ENCODE assay signal across 39 cellular contexts in the genomic region with DNA sequence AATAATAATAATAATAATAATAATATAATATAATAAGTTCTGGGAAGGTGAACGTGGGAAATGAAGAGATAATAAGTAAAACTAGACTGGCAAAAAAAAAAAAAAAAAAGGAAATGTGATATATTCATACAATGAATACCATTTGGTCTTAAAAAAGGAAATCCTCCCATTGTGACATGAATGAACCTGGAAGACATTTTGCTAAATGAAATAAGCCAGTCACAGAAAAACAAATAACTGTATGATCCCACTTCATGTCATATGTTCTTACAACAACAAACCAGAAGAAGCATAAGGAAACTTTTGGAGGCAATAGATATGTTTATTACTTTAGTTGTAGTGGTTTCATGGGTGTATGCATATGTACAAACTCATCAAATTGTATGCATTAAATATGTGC.
"Had no signal": no experiment of that assay in that cellular context is flagged by ENCODE, and none has a peak within 500 bp of the region (broad histone marks: within the 10 kb centered on the region; RNA-seq: fewer than 3 reads in every experiment).

No MANE protein-coding gene starts in this region.

- H3K27ac ChIP-seq: ascending aorta, body of pancreas, brain microvascular endothelial cell, breast epithelium, WERI-Rb-1 had no signal

- H3K4me3 Mint-ChIP-seq: activated CD4-positive, alpha-beta memory T cell treated with anti-CD3 and anti-CD28 coated beads, Interleukin-2, amount 10 ng/mL, durations not matched to agents 7 days and 5 days; activated CD4-positive, alpha-beta T cell treated with anti-CD3 and anti-CD28 coated beads for 36 hours; activated CD4-positive, alpha-beta T cell treated with anti-CD3 and anti-CD28 coated beads, Interleukin-2, amount 10 ng/mL, durations not matched to agents 7 days and 5 days; activated CD8-positive, alpha-beta memory T cell treated with anti-CD3 and anti-CD28 coated beads, Interleukin-2, amount 10 ng/mL, durations not matched to agents 7 days and 5 days; activated CD8-positive, alpha-beta T cell treated with anti-CD3 and anti-CD28 coated beads, Interleukin-2, amount 10 ng/mL, durations not matched to agents 7 days and 5 days; activated naive CD4-positive, alpha-beta T cell treated with anti-CD3 and anti-CD28 coated beads, Interleukin-2, amount 10 ng/mL, durations not matched to agents 7 days and 5 days; activated naive CD4-positive, alpha-beta T cell treated with anti-CD3 and anti-CD28 coated beads, Interleukin-2, amount 50 U/mL, for 24 hours; activated naive CD8-positive, alpha-beta T cell; activated naive CD8-positive, alpha-beta T cell treated with anti-CD3 and anti-CD28 coated beads, Interleukin-2, amount 10 ng/mL, durations not matched to agents 7 days and 5 days; activated naive CD8-positive, alpha-beta T cell treated with anti-CD3 and anti-CD28 coated beads, Interleukin-2, amount 50 U/mL, for 24 hours; activated T-cell treated with anti-CD3 and anti-CD28 coated beads, Interleukin-2, amount 50 U/mL, for 24 hours; T-helper 1 cell treated with Interleukin-12 subunit alpha and Interleukin-12 subunit beta and Interleukin-4 antibody, amounts not matched to agents 30 μg/mL and 1 μg/mL, for 36 hours; T-helper 2 cell treated with Interferon-gamma antibody and Interleukin-4, amounts not matched to agents 5 μg/mL and 100 μg/mL, for 36 hours; WTC11 had no signal

- H3K36me3 Mint-ChIP-seq: WTC11 had no signal

- H3K27me3 ChIP-seq: ascending aorta, body of pancreas, brain microvascular endothelial cell, breast epithelium had no signal

- H3K9me3 ChIP-seq: ascending aorta, body of pancreas, breast epithelium had no signal

- H3K9me3 Mint-ChIP-seq: activated CD4-positive, alpha-beta memory T cell treated with anti-CD3 and anti-CD28 coated beads, Interleukin-2, amount 10 ng/mL, durations not matched to agents 7 days and 5 days; activated CD4-positive, alpha-beta T cell treated with anti-CD3 and anti-CD28 coated beads, Interleukin-2, amount 10 ng/mL, durations not matched to agents 7 days and 5 days; activated naive CD4-positive, alpha-beta T cell treated with anti-CD3 and anti-CD28 coated beads, Interleukin-2, amount 10 ng/mL, durations not matched to agents 7 days and 5 days; activated naive CD4-positive, alpha-beta T cell treated with anti-CD3 and anti-CD28 coated beads, Interleukin-2, amount 50 U/mL, for 24 hours; activated naive CD8-positive, alpha-beta T cell treated with anti-CD3 and anti-CD28 coated beads, Interleukin-2, amount 10 ng/mL, durations not matched to agents 7 days and 5 days; activated naive CD8-positive, alpha-beta T cell treated with anti-CD3 and anti-CD28 coated beads, Interleukin-2, amount 50 U/mL, for 24 hours; activated T-cell treated with anti-CD3 and anti-CD28 coated beads, Interleukin-2, amount 50 U/mL, for 24 hours; activated T-helper 2 cell treated with anti-CD3 and anti-CD28 coated beads, Interferon-gamma antibody, Interleukin-2, Interleukin-4, amounts not matched to agents 10 μg/mL and 5 μg/mL and 100 μg/mL, durations not matched to agents 14 hours and 24 hours and 36 hours; T-helper 1 cell treated with Interleukin-12 subunit alpha and Interleukin-12 subunit beta and Interleukin-4 antibody, amounts not matched to agents 30 μg/mL and 1 μg/mL, for 36 hours; T-helper 2 cell treated with Interferon-gamma antibody and Interleukin-4, amounts not matched to agents 5 μg/mL and 100 μg/mL, for 36 hours; WTC11 had no signal

- H3K36me3 ChIP-seq: ascending aorta, brain microvascular endothelial cell, breast epithelium, WERI-Rb-1 had no signal

- H3K27me3 Mint-ChIP-seq: activated CD4-positive, alpha-beta memory T cell treated with anti-CD3 and anti-CD28 coated beads, Interleukin-2, amount 10 ng/mL, durations not matched to agents 7 days and 5 days; activated CD4-positive, alpha-beta T cell treated with anti-CD3 and anti-CD28 coated beads for 36 hours; activated CD4-positive, alpha-beta T cell treated with anti-CD3 and anti-CD28 coated beads, Interleukin-2, amount 10 ng/mL, durations not matched to agents 7 days and 5 days; activated CD8-positive, alpha-beta memory T cell treated with anti-CD3 and anti-CD28 coated beads, Interleukin-2, amount 10 ng/mL, durations not matched to agents 7 days and 5 days; activated naive CD4-positive, alpha-beta T cell treated with anti-CD3 and anti-CD28 coated beads, Interleukin-2, amount 10 ng/mL, durations not matched to agents 7 days and 5 days; activated naive CD4-positive, alpha-beta T cell treated with anti-CD3 and anti-CD28 coated beads, Interleukin-2, amount 50 U/mL, for 24 hours; activated naive CD8-positive, alpha-beta T cell; activated naive CD8-positive, alpha-beta T cell treated with anti-CD3 and anti-CD28 coated beads, Interleukin-2, amount 10 ng/mL, durations not matched to agents 7 days and 5 days; activated naive CD8-positive, alpha-beta T cell treated with anti-CD3 and anti-CD28 coated beads, Interleukin-2, amount 50 U/mL, for 24 hours had no signal

- ATAC-seq: activated CD4-positive, alpha-beta T cell treated with anti-CD3 and anti-CD28 coated beads for 36 hours; activated CD4-positive, CD25-positive, alpha-beta regulatory T cell treated with anti-CD3 and anti-CD28 coated beads, Interleukin-2, amount 50 U/mL, for 24 hours; activated CD8-positive, alpha-beta memory T cell treated with anti-CD3 and anti-CD28 coated beads, Interleukin-2, amount 10 ng/mL, durations not matched to agents 7 days and 5 days; activated CD8-positive, alpha-beta T cell treated with anti-CD3 and anti-CD28 coated beads, Interleukin-2, amount 10 ng/mL, durations not matched to agents 7 days and 5 days; activated naive CD8-positive, alpha-beta T cell treated with anti-CD3 and anti-CD28 coated beads, Interleukin-2, amount 50 U/mL, for 24 hours; body of pancreas; WTC11 had no signal

- H3K4me1 ChIP-seq: ascending aorta, body of pancreas, breast epithelium had no signal

- H3K4me3 ChIP-seq: ascending aorta, body of pancreas, breast epithelium had no signal

- H3K27ac Mint-ChIP-seq: activated CD4-positive, alpha-beta memory T cell treated with anti-CD3 and anti-CD28 coated beads, Interleukin-2, amount 10 ng/mL, durations not matched to agents 7 days and 5 days; activated CD4-positive, alpha-beta T cell treated with anti-CD3 and anti-CD28 coated beads for 36 hours; activated CD4-positive, alpha-beta T cell treated with anti-CD3 and anti-CD28 coated beads, Interleukin-2, amount 10 ng/mL, durations not matched to agents 7 days and 5 days; activated CD8-positive, alpha-beta memory T cell treated with anti-CD3 and anti-CD28 coated beads, Interleukin-2, amount 10 ng/mL, durations not matched to agents 7 days and 5 days; activated CD8-positive, alpha-beta T cell treated with anti-CD3 and anti-CD28 coated beads, Interleukin-2, amount 10 ng/mL, durations not matched to agents 7 days and 5 days; activated naive CD4-positive, alpha-beta T cell treated with anti-CD3 and anti-CD28 coated beads, Interleukin-2, amount 10 ng/mL, durations not matched to agents 7 days and 5 days; activated naive CD4-positive, alpha-beta T cell treated with anti-CD3 and anti-CD28 coated beads, Interleukin-2, amount 50 U/mL, for 24 hours; activated naive CD8-positive, alpha-beta T cell; activated naive CD8-positive, alpha-beta T cell treated with anti-CD3 and anti-CD28 coated beads, Interleukin-2, amount 10 ng/mL, durations not matched to agents 7 days and 5 days; activated naive CD8-positive, alpha-beta T cell treated with anti-CD3 and anti-CD28 coated beads, Interleukin-2, amount 50 U/mL, for 24 hours; activated T-cell treated with anti-CD3 and anti-CD28 coated beads, Interleukin-2, amount 50 U/mL, for 24 hours; activated T-helper 2 cell treated with anti-CD3 and anti-CD28 coated beads, Interferon-gamma antibody, Interleukin-2, Interleukin-4, amounts not matched to agents 10 μg/mL and 5 μg/mL and 100 μg/mL, durations not matched to agents 14 hours and 24 hours and 36 hours; T-helper 1 cell treated with Interleukin-12 subunit alpha and Interleukin-12 subunit beta and Interleukin-4 antibody, amounts not matched to agents 30 μg/mL and 1 μg/mL, for 36 hours; T-helper 2 cell treated with Interferon-gamma antibody and Interleukin-4, amounts not matched to agents 5 μg/mL and 100 μg/mL, for 36 hours; WTC11 had no signal

- H3K4me1 Mint-ChIP-seq: activated CD4-positive, alpha-beta memory T cell treated with anti-CD3 and anti-CD28 coated beads, Interleukin-2, amount 10 ng/mL, durations not matched to agents 7 days and 5 days; activated CD4-positive, alpha-beta T cell treated with anti-CD3 and anti-CD28 coated beads for 36 hours; activated CD8-positive, alpha-beta memory T cell treated with anti-CD3 and anti-CD28 coated beads, Interleukin-2, amount 10 ng/mL, durations not matched to agents 7 days and 5 days; activated naive CD4-positive, alpha-beta T cell treated with anti-CD3 and anti-CD28 coated beads, Interleukin-2, amount 50 U/mL, for 24 hours; WTC11 had no signal

- DNase-seq: activated CD4-positive, alpha-beta memory T cell treated with anti-CD3 and anti-CD28 coated beads, Interleukin-2, amount 10 ng/mL, durations not matched to agents 7 days and 5 days; activated CD4-positive, alpha-beta T cell treated with anti-CD3 and anti-CD28 coated beads for 1 hour; activated CD4-positive, alpha-beta T cell treated with anti-CD3 and anti-CD28 coated beads for 36 hours; activated CD4-positive, alpha-beta T cell treated with anti-CD3 and anti-CD28 coated beads for 48 hours; activated CD4-positive, alpha-beta T cell treated with anti-CD3 and anti-CD28 coated beads, Interleukin-2, amount 10 ng/mL, durations not matched to agents 7 days and 5 days; activated CD4-positive, alpha-beta T cell treated with anti-CD3 and anti-CD28 coated beads, Interleukin-2, amount 50 U/mL, for 48 hours; activated CD4-positive, CD25-positive, alpha-beta regulatory T cell; activated CD8-positive, alpha-beta memory T cell treated with anti-CD3 and anti-CD28 coated beads for 24 hours; activated CD8-positive, alpha-beta memory T cell treated with anti-CD3 and anti-CD28 coated beads, Interleukin-2, amount 10 ng/mL, durations not matched to agents 7 days and 5 days; activated CD8-positive, alpha-beta memory T cell treated with anti-CD3 and anti-CD28 coated beads, Interleukin-2, amount 50 U/mL, for 48 hours; activated CD8-positive, alpha-beta T cell treated with anti-CD3 and anti-CD28 coated beads, Interleukin-2, amount 10 ng/mL, durations not matched to agents 7 days and 5 days; activated effector memory CD4-positive, alpha-beta T cell treated with Interleukin-2 at 50 U/mL for 16 hours; activated gamma-delta T cell; activated naive CD4-positive, alpha-beta T cell treated with anti-CD3 and anti-CD28 coated beads, Interleukin-2, amount 10 ng/mL, durations not matched to agents 7 days and 5 days; activated naive CD4-positive, alpha-beta T cell treated with Interleukin-2 at 50 U/mL for 16 hours; activated naive CD8-positive, alpha-beta T cell treated with anti-CD3 and anti-CD28 coated beads, Interleukin-2, amount 10 ng/mL, durations not matched to agents 7 days and 5 days; activated naive CD8-positive, alpha-beta T cell treated with anti-CD3 and anti-CD28 coated beads, Interleukin-2, amount 50 U/mL, for 24 hours; activated T-cell treated with anti-CD3 and anti-CD28 coated beads, Interleukin-2, amount 50 U/mL, for 24 hours; activated T-cell treated with anti-CD3 and anti-CD28 coated beads, Interleukin-2, amount 50 U/mL, for 48 hours; amygdala; anterior cingulate cortex; body of pancreas; brain microvascular endothelial cell; central memory CD4-positive, alpha-beta T cell; SW 1271; T-helper 1 cell; T-helper 2 cell; T-helper 9 cell; WERI-Rb-1 had no signal

- FAIRE-seq: TTC549 had no signal
